ENCODE assay signal across 8 cellular contexts in genomic region chr4:14465057-14465456, GRCh38.
"Had no signal": no experiment of that assay in that cellular context is flagged by ENCODE, and none has a peak within 500 bp of the region (broad histone marks: within the 10 kb centered on the region; RNA-seq: fewer than 3 reads in every experiment).

No MANE protein-coding gene starts in this region.

- H3K36me3 ChIP-seq: HAP-1 had no signal

- H3K9me3 ChIP-seq: HAP-1 had no signal

- DNase-seq: GM23248, GOT3, H7, HFFc6 had no signal

- H3K27ac ChIP-seq: GM23248, HL-60 had no signal

- H3K9ac ChIP-seq: GM23248 had no signal

- H3K4me3 ChIP-seq: GM23248, HAP-1 had no signal

- H2AFZ ChIP-seq: GM23248 had no signal

- ATAC-seq: HCT116, HepG2 had no signal

- H3K4me1 ChIP-seq: HAP-1 had no signal
